Comparison of ENCODE assay signal across 8 cellular contexts in genomic region chr6:112202639-112203341, GRCh38. TPM values are rescaled to one million over a fixed set of nuclear protein-coding genes. Genes with fewer than 3 reads are reported as not detected.
DNase-seq lines count a peak whose midpoint lies in the region; ATAC-seq lines count a peak whose summit lies in the region.

No MANE protein-coding gene starts in this region.

- H4K91ac ChIP-seq in neuronal stem cell (ENCODE audit: low read depth, low read length, poor library complexity): no peak overlapping the region

- CTCF ChIA-PET in activated CD4-positive, alpha-beta T cell treated with anti-CD3 and anti-CD28 coated beads for 36 hours (lab: Charles Lee): no interaction called here

- H2BK15ac ChIP-seq in neuronal stem cell (ENCODE audit: low read length): no peak overlapping the region

- H3K4me1 Mint-ChIP-seq in activated CD4-positive, alpha-beta T cell treated with anti-CD3 and anti-CD28 coated beads for 36 hours: no peaks in the 10 kb centered on the region

- H4K8ac ChIP-seq in neuronal stem cell (ENCODE audit: low read depth, low read length): no peak overlapping the region

- no peak overlapping the region for H3K4me3 ChIP-seq in neuronal stem cell (ENCODE audit: low read length in 2 of 2)

- peak; percentile 74 for ATAC-seq in GM18870 (IDR thresholded peaks at IDR 0.05; ENCODE audit: unreplicated experiment)
- ATAC-seq in HG02852 (IDR thresholded peaks at IDR 0.05; ENCODE audit: unreplicated experiment): peak; percentile 78
- ATAC-seq in activated CD4-positive, alpha-beta T cell treated with anti-CD3 and anti-CD28 coated beads for 36 hours: no peak

- WGBS in neuronal stem cell (ENCODE audit: extremely low coverage in 2 of 2, insufficient read length in 2 of 2, insufficient replicate concordance in 1 of 2), 2 donors: no CpG with 5 or more reads among the region's 12 CpGs

- no peak overlapping the region for H3K4ac ChIP-seq in neuronal stem cell (ENCODE audit: low read length)

- DNase-seq in SK-N-DZ (ENCODE audit: low spot score) (peak; percentile 57), neuronal stem cell (ENCODE audit: low spot score) (no peak), DMS53 treated with DMSO at 0.1 percent for 48 hours (lab: John Stamatoyannopoulos, UW; ENCODE audit: unreplicated experiment) (no peak), GOT3 (lab: John Stamatoyannopoulos, UW) (no peak), SIG-M5 (lab: John Stamatoyannopoulos, UW) (no peak)
- DNase-seq in activated CD4-positive, alpha-beta T cell treated with anti-CD3 and anti-CD28 coated beads for 36 hours: no peak

- H3K14ac ChIP-seq in neuronal stem cell (ENCODE audit: low read length): no peak overlapping the region

- H3K79me1 ChIP-seq in neuronal stem cell (ENCODE audit: low read depth, low read length): no peaks in the 10 kb centered on the region

- H3K9me3 Mint-ChIP-seq in activated CD4-positive, alpha-beta T cell treated with anti-CD3 and anti-CD28 coated beads for 36 hours (ENCODE audit: low read depth): no peaks in the 10 kb centered on the region

- no peak overlapping the region for H2BK5ac ChIP-seq in neuronal stem cell (ENCODE audit: low read length)

- no peak overlapping the region for H3K9ac ChIP-seq in neuronal stem cell (ENCODE audit: low read depth, low read length, poor library complexity)

- no peaks in the 10 kb centered on the region for H3K36me3 ChIP-seq in neuronal stem cell (replicated peaks in 1 of 2; ENCODE audit: control insufficient read depth in 2 of 2, insufficient read depth in 2 of 2, low read length in 2 of 2)

- no peak overlapping the region for H3K4me2 ChIP-seq in neuronal stem cell (ENCODE audit: insufficient read depth, low read length, poor library complexity, severe bottlenecking)

- H2BK12ac ChIP-seq in neuronal stem cell (ENCODE audit: low read length): no peak overlapping the region

- intact Hi-C loops in activated CD4-positive, alpha-beta T cell treated with anti-CD3 and anti-CD28 coated beads for 36 hours (cut with DNase I, micrococcal nuclease): no loop called here

- H3K27me3 Mint-ChIP-seq in activated CD4-positive, alpha-beta T cell treated with anti-CD3 and anti-CD28 coated beads for 36 hours: peaks cover 17% of the 10 kb centered on the region

- H3K27me3 ChIP-seq in neuronal stem cell (ENCODE audit: control insufficient read depth in 3 of 3, insufficient read depth in 3 of 3, low read depth in 1 of 3, low read length in 3 of 3): no peaks in the 10 kb centered on the region

- POLR2A ChIA-PET in activated CD4-positive, alpha-beta T cell treated with anti-CD3 and anti-CD28 coated beads for 36 hours (lab: Charles Lee): no interaction called here

- no peak overlapping the region for H2BK120ac ChIP-seq in neuronal stem cell (ENCODE audit: low read depth, low read length)

- no peak overlapping the region for H3K4me3 Mint-ChIP-seq in activated CD4-positive, alpha-beta T cell treated with anti-CD3 and anti-CD28 coated beads for 36 hours

- H3K9me3 ChIP-seq in neuronal stem cell (replicated peaks in 1 of 2; ENCODE audit: control insufficient read depth in 2 of 2, insufficient read depth in 1 of 2, low read depth in 1 of 2, low read length in 2 of 2): no peaks in the 10 kb centered on the region

- H3K18ac ChIP-seq in neuronal stem cell (ENCODE audit: low read length): no peak overlapping the region

- H3K36me3 Mint-ChIP-seq in activated CD4-positive, alpha-beta T cell treated with anti-CD3 and anti-CD28 coated beads for 36 hours (ENCODE audit: low read depth): no peaks in the 10 kb centered on the region

- no peak overlapping the region for H3K27ac Mint-ChIP-seq in activated CD4-positive, alpha-beta T cell treated with anti-CD3 and anti-CD28 coated beads for 36 hours

- H3K23ac ChIP-seq in neuronal stem cell (ENCODE audit: low read depth, low read length, poor library complexity): no peak overlapping the region

- no peak overlapping the region for H2AK5ac ChIP-seq in neuronal stem cell (ENCODE audit: low read depth, low read length)

- no peak overlapping the region for H3K27ac ChIP-seq in neuronal stem cell (replicated peaks; ENCODE audit: low read length)

- peaks cover 3 to 14% of the 10 kb centered on the region in 2 donors for H3K4me1 ChIP-seq in neuronal stem cell (ENCODE audit: control insufficient read depth in 2 of 2, insufficient read depth in 1 of 2, low read depth in 1 of 2, low read length in 2 of 2)

- peak overlapping the region; percentile 78 for H2AFZ ChIP-seq in neuronal stem cell (ENCODE audit: low read length)

RNA-seq across cellular contexts. Expression of gene LAMA4, which starts 51.6 kb away (rescaled TPM):
- 0.08 and 0.34 TPM in 2 replicates for polyA plus RNA-seq in SK-N-DZ (2014; cell fraction: cytosol; rRNA removed)
- 0.24 and 0.30 TPM in 2 replicates for polyA plus RNA-seq in SK-N-DZ (2014; cell fraction: nucleus; rRNA removed)
- polyA plus RNA-seq in neuronal stem cell (2013, experiment 1 of 2): 1.6 TPM
- 1.4 TPM for polyA plus RNA-seq in neuronal stem cell (2013, experiment 2 of 2)
- under 1 TPM in 1 of 2 experiments, not detected in 1; 0.09 TPM for total RNA-seq in activated CD4-positive, alpha-beta T cell treated with anti-CD3 and anti-CD28 coated beads for 36 hours
